Comparison of ENCODE assay signal across 5 cellular contexts in genomic region chr3:197647649-197648048, GRCh38.
A peak's percentile ranks its signal among the peaks of the same experiment; 100 is the strongest.
DNase-seq lines count a peak whose midpoint lies in the region; ATAC-seq, FAIRE-seq and TF ChIP-seq lines count a peak whose summit lies in the region.
"Not testable (repeated sequence)": the region's sequence is repeated elsewhere in the genome, so short reads cannot be mapped to it uniquely, and the experiment has no call there.

No MANE protein-coding gene starts in this region.

- H3K27ac Mint-ChIP-seq in activated CD8-positive, alpha-beta T cell treated with anti-CD3 and anti-CD28 coated beads, Interleukin-2, amount 10 ng/mL, durations not matched to agents 7 days and 5 days; activated naive CD8-positive, alpha-beta T cell treated with anti-CD3 and anti-CD28 coated beads, Interleukin-2, amount 10 ng/mL, durations not matched to agents 7 days and 5 days: not testable (repeated sequence)

- not testable (repeated sequence) for ATAC-seq in activated CD8-positive, alpha-beta T cell treated with anti-CD3 and anti-CD28 coated beads, Interleukin-2, amount 10 ng/mL, durations not matched to agents 7 days and 5 days; activated naive CD8-positive, alpha-beta T cell treated with anti-CD3 and anti-CD28 coated beads, Interleukin-2, amount 10 ng/mL, durations not matched to agents 7 days and 5 days (ENCODE audit: low read depth); HepG2

- not testable (repeated sequence) for H3K4me1 ChIP-seq in HepG2 (ENCODE audit: insufficient read depth, low read length); spleen

- not testable (repeated sequence) for H3K4me3 Mint-ChIP-seq in activated CD8-positive, alpha-beta T cell treated with anti-CD3 and anti-CD28 coated beads, Interleukin-2, amount 10 ng/mL, durations not matched to agents 7 days and 5 days; activated naive CD8-positive, alpha-beta T cell treated with anti-CD3 and anti-CD28 coated beads, Interleukin-2, amount 10 ng/mL, durations not matched to agents 7 days and 5 days

- not testable (repeated sequence) for H3K27ac ChIP-seq in HepG2 (ENCODE audit: extremely low read length, insufficient read depth, low read length); spleen

- H4K20me1 ChIP-seq in HepG2 (ENCODE audit: insufficient read depth, low read length), result not testable (repeated sequence)

- BruUV-seq in HepG2 (replicated peaks; lab: Mats Ljungman, UMichigan), result not testable (repeated sequence)

- not testable (repeated sequence) for TF ChIP-seq RAD21 in HepG2 (CRISPR knock-in tag; IDR thresholded peaks at IDR 0.05)

- H3K36me3 ChIP-seq in HepG2 (replicated peaks in 1 of 2; ENCODE audit: control insufficient read depth in 1 of 2, insufficient read depth in 2 of 2, low read length in 2 of 2); spleen: not testable (repeated sequence)

- not testable (repeated sequence) for H3K79me2 ChIP-seq in HepG2 (ENCODE audit: insufficient read depth, low read length)

- H3K9me3 ChIP-seq in HepG2 (ENCODE audit: low read length); spleen: not testable (repeated sequence)

- not testable (repeated sequence) for FAIRE-seq in HepG2 (lab: Jason Lieb, UNC)

- POLR2A ChIA-PET in activated CD8-positive, alpha-beta T cell treated with anti-CD3 and anti-CD28 coated beads, Interleukin-2, amount 10 ng/mL, durations not matched to agents 7 days and 5 days (lab: Charles Lee); activated naive CD8-positive, alpha-beta T cell treated with anti-CD3 and anti-CD28 coated beads, Interleukin-2, amount 10 ng/mL, durations not matched to agents 7 days and 5 days (lab: Charles Lee); HepG2 (lab: Yijun Ruan, JAX): not testable (repeated sequence)

- not testable (repeated sequence) for H2AFZ ChIP-seq in HepG2 (ENCODE audit: low read length)

- H3K4me2 ChIP-seq in HepG2 (ENCODE audit: low read depth, low read length), result not testable (repeated sequence)

- peaks cover 17% of the 10 kb centered on the region for H3K4me1 Mint-ChIP-seq in activated CD8-positive, alpha-beta T cell treated with anti-CD3 and anti-CD28 coated beads, Interleukin-2, amount 10 ng/mL, durations not matched to agents 7 days and 5 days (ENCODE audit: low read depth)
- H3K4me1 Mint-ChIP-seq in activated naive CD8-positive, alpha-beta T cell treated with anti-CD3 and anti-CD28 coated beads, Interleukin-2, amount 10 ng/mL, durations not matched to agents 7 days and 5 days, result peaks cover 11% of the 10 kb centered on the region

- not testable (repeated sequence) for H3K9me3 Mint-ChIP-seq in activated CD8-positive, alpha-beta T cell treated with anti-CD3 and anti-CD28 coated beads, Interleukin-2, amount 10 ng/mL, durations not matched to agents 7 days and 5 days (ENCODE audit: insufficient read depth); activated naive CD8-positive, alpha-beta T cell treated with anti-CD3 and anti-CD28 coated beads, Interleukin-2, amount 10 ng/mL, durations not matched to agents 7 days and 5 days

- intact Hi-C loops in HepG2 (cut with micrococcal nuclease; ENCODE audit: unreplicated experiment); posterior vena cava (cut with DNase I); spleen (cut with DNase I; ENCODE audit: low total_unique reads): not testable (repeated sequence)

- peaks cover 23% of the 10 kb centered on the region for H3K36me3 Mint-ChIP-seq in activated CD8-positive, alpha-beta T cell treated with anti-CD3 and anti-CD28 coated beads, Interleukin-2, amount 10 ng/mL, durations not matched to agents 7 days and 5 days (ENCODE audit: low read depth)
- H3K36me3 Mint-ChIP-seq in activated naive CD8-positive, alpha-beta T cell treated with anti-CD3 and anti-CD28 coated beads, Interleukin-2, amount 10 ng/mL, durations not matched to agents 7 days and 5 days, result not testable (repeated sequence)

- TF ChIP-seq CTCF in HepG2 (CRISPR knock-in tag; IDR thresholded peaks at IDR 0.05); spleen (IDR thresholded peaks at IDR 0.05 in 8 of 11, conservative IDR thresholded peaks at IDR 0.05 in 3 of 11): not testable (repeated sequence)

- not testable (repeated sequence) for H3K27me3 ChIP-seq in HepG2 (ENCODE audit: control insufficient read depth in 1 of 2, insufficient read depth in 2 of 2, low read length in 2 of 2); spleen (replicated peaks in 1 of 7)

- H3K4me3 ChIP-seq in HepG2 (replicated peaks in 1 of 3; ENCODE audit: insufficient read depth in 1 of 3, low read depth in 2 of 3, low read length in 3 of 3); spleen: not testable (repeated sequence)

- 97% methylated on average over 3 of the region's 7 CpGs for WGBS in HepG2 (ENCODE audit: low lambda C conversion rate)
- 89 to 98% (median 96%) methylated on average over 3 to 6 of the region's 7 CpGs for WGBS in spleen, 5 donors

- DNase-seq in activated CD8-positive, alpha-beta T cell treated with anti-CD3 and anti-CD28 coated beads, Interleukin-2, amount 10 ng/mL, durations not matched to agents 7 days and 5 days, result peak; percentile 3
- DNase-seq in activated naive CD8-positive, alpha-beta T cell treated with anti-CD3 and anti-CD28 coated beads, Interleukin-2, amount 10 ng/mL, durations not matched to agents 7 days and 5 days, result peak; percentile 25
- not testable (repeated sequence) for DNase-seq in HepG2 (ENCODE audit: low spot score)
- DNase-seq in posterior vena cava (ENCODE audit: low spot score) (peak; percentile 81), spleen (peak; percentile 62)

- not testable (repeated sequence) for TF ChIP-seq POLR2A in HepG2 (IDR thresholded peaks at IDR 0.05; ENCODE audit: insufficient read depth in 1 of 2, low read depth in 2 of 2, low read length in 2 of 2); spleen (IDR thresholded peaks at IDR 0.05)

- H3K9ac ChIP-seq in HepG2 (ENCODE audit: insufficient read depth, low read depth, low read length), result not testable (repeated sequence)

- in situ Hi-C loops in HepG2 (cut with HindIII; ENCODE audit: extremely low pct_ligation_motif_present, low pct_unique_long_range_greater_than_20kb), result not testable (repeated sequence)

- not testable (repeated sequence) for TF ChIP-seq EP300 in HepG2 (IDR thresholded peaks at IDR 0.05; ENCODE audit: low read depth in 2 of 2, low read length in 2 of 2); HepG2 (CRISPR knock-in tag; IDR thresholded peaks at IDR 0.05; ENCODE audit: borderline replicate concordance)

- CTCF ChIA-PET in activated CD8-positive, alpha-beta T cell treated with anti-CD3 and anti-CD28 coated beads, Interleukin-2, amount 10 ng/mL, durations not matched to agents 7 days and 5 days (lab: Charles Lee); HepG2 (lab: Yijun Ruan, JAX; ENCODE audit: low intra/inter-chr PET ratio, low total read pairs): not testable (repeated sequence)

- not testable (repeated sequence) for H3K27me3 Mint-ChIP-seq in activated CD8-positive, alpha-beta T cell treated with anti-CD3 and anti-CD28 coated beads, Interleukin-2, amount 10 ng/mL, durations not matched to agents 7 days and 5 days (ENCODE audit: low read depth); activated naive CD8-positive, alpha-beta T cell treated with anti-CD3 and anti-CD28 coated beads, Interleukin-2, amount 10 ng/mL, durations not matched to agents 7 days and 5 days

TF ChIP-seq in HepG2, 621 proteins besides CTCF, POLR2A, EP300 and RAD21:
- TF ChIP-seq ZBTB33 (CRISPR knock-in tag; IDR thresholded peaks at IDR 0.05), result peak; percentile 47; the same call in 1 of the 2 replicates
